ENCODE assay signal across 8 cellular contexts in genomic region chr13:33611016-33611805, GRCh38.
A peak's percentile ranks its signal among the peaks of the same experiment; 100 is the strongest.
DNase-seq lines count a peak whose midpoint lies in the region; ATAC-seq and TF ChIP-seq lines count a peak whose summit lies in the region.

No MANE protein-coding gene starts in this region.

- H3K9ac ChIP-seq in endodermal cell (ENCODE audit: extremely low read depth, low read length, poor library complexity, severe bottlenecking): no peak overlapping the region

- TF ChIP-seq CTCF in AG04450 (IDR thresholded peaks at IDR 0.05; ENCODE audit: low read depth, low read length): no peak
- TF ChIP-seq CTCF in endodermal cell (conservative IDR thresholded peaks at IDR 0.05): no peak

- H3K36me3 Mint-ChIP-seq in endodermal cell (ENCODE audit: low read depth): no peaks in the 10 kb centered on the region
- no peaks in the 10 kb centered on the region for H3K36me3 Mint-ChIP-seq in stimulated activated naive B cell treated with anti-CD40 and anti-IgM and Interleukin-4, amounts not matched to agents 10 μg/mL and 1 μg/mL and 100 μg/mL, for 72 hours

- peaks cover 2% of the 10 kb centered on the region for H3K27me3 Mint-ChIP-seq in endodermal cell (ENCODE audit: insufficient read depth)
- peaks cover 17 to 21% of the 10 kb centered on the region in 2 donors for H3K27me3 Mint-ChIP-seq in stimulated activated naive B cell treated with anti-CD40 and anti-IgM and Interleukin-4, amounts not matched to agents 10 μg/mL and 1 μg/mL and 100 μg/mL, for 72 hours

- H3K4me1 ChIP-seq in endodermal cell (ENCODE audit: control insufficient read depth, insufficient read depth, low read length) (no peaks in the 10 kb centered on the region), muscle layer of duodenum (ENCODE audit: control insufficient read depth in 1 of 2, insufficient read depth in 2 of 2, low read length in 2 of 2) (peaks cover 0 to 48% of the 10 kb centered on the region in 2 donors)

- H3K27me3 ChIP-seq in AG04450 (ENCODE audit: control insufficient read depth, insufficient read depth, low read length) (no peaks in the 10 kb centered on the region), endodermal cell (ENCODE audit: control insufficient read depth, insufficient read depth, low read length, poor library complexity, severe bottlenecking) (no peaks in the 10 kb centered on the region), muscle layer of duodenum (ENCODE audit: low read depth, low read length) (no peaks in the 10 kb centered on the region)

- POLR2A ChIA-PET in AG04450 (lab: Yijun Ruan, JAX): interaction anchor here (0.7 kb wide), 1 partner anchor 31 kb away, joined by 4 read pairs; no protein-coding TSS in a partner anchor

- H3K27ac ChIP-seq in AG04450 (ENCODE audit: low read depth, low read length): peak overlapping the region; percentile 52
- H3K27ac ChIP-seq in endodermal cell (ENCODE audit: low read depth, low read length): peak overlapping the region; percentile 80
- peak overlapping the region; percentile 80 for H3K27ac ChIP-seq in muscle layer of duodenum (ENCODE audit: low read length)

- no peaks in the 10 kb centered on the region for H3K9me3 Mint-ChIP-seq in endodermal cell
- H3K9me3 Mint-ChIP-seq in stimulated activated naive B cell treated with anti-CD40 and anti-IgM and Interleukin-4, amounts not matched to agents 10 μg/mL and 1 μg/mL and 100 μg/mL, for 72 hours: no peaks in the 10 kb centered on the region

- peaks cover 31% of the 10 kb centered on the region for H3K4me1 Mint-ChIP-seq in endodermal cell
- H3K4me1 Mint-ChIP-seq in stimulated activated naive B cell treated with anti-CD40 and anti-IgM and Interleukin-4, amounts not matched to agents 10 μg/mL and 1 μg/mL and 100 μg/mL, for 72 hours: no peaks in the 10 kb centered on the region

- DNase-seq in AG04450 (ENCODE audit: low read depth, low spot score) (peak; percentile 23), NCI-H69 (lab: John Stamatoyannopoulos, UW) (peak; percentile 88), endodermal cell (no peak), NOMO-1 (lab: John Stamatoyannopoulos, UW; ENCODE audit: unreplicated experiment in 2 of 2) (no peak), NCI-H1105 treated with DMSO at 0.1 percent for 48 hours (lab: John Stamatoyannopoulos, UW) (no peak)
- DNase-seq in stimulated activated naive B cell treated with anti-CD40 and anti-IgM and Interleukin-4, amounts not matched to agents 10 μg/mL and 1 μg/mL and 100 μg/mL, for 72 hours: no peak

- H3K36me3 ChIP-seq in endodermal cell (ENCODE audit: control insufficient read depth, insufficient read depth, low read length): no peaks in the 10 kb centered on the region
- H3K36me3 ChIP-seq in muscle layer of duodenum (ENCODE audit: control insufficient read depth in 1 of 2, insufficient read depth in 2 of 2, low read length in 2 of 2): no peaks in the 10 kb centered on the region

- H3K4me3 ChIP-seq in AG04450 (ENCODE audit: low read depth, low read length) (peak overlapping the region; percentile 10; the same call in 1 of the 2 replicates), endodermal cell (ENCODE audit: low read length) (no peak overlapping the region), muscle layer of duodenum (ENCODE audit: low read depth in 1 of 2, low read length in 2 of 2) (peak overlapping the region; percentile 38 to 43)

- 82 to 90% methylated on average over 14 to 19 of the region's 19 CpGs for WGBS in endodermal cell (ENCODE audit: insufficient coverage in 1 of 2, insufficient read length in 1 of 2), 2 experiments

- no peak for ATAC-seq in stimulated activated naive B cell treated with anti-CD40 and anti-IgM and Interleukin-4, amounts not matched to agents 10 μg/mL and 1 μg/mL and 100 μg/mL, for 72 hours (replicated peaks)
- ATAC-seq in HG03439 (IDR thresholded peaks at IDR 0.05; ENCODE audit: unreplicated experiment): no peak

- H3K4me3 Mint-ChIP-seq in endodermal cell: no peak overlapping the region
- H3K4me3 Mint-ChIP-seq in stimulated activated naive B cell treated with anti-CD40 and anti-IgM and Interleukin-4, amounts not matched to agents 10 μg/mL and 1 μg/mL and 100 μg/mL, for 72 hours: no peak overlapping the region

- CTCF ChIA-PET in AG04450 (lab: Charles Lee): no interaction called here

- no peaks in the 10 kb centered on the region; the same call in 1 of the 2 replicates for H3K9me3 ChIP-seq in AG04450 (ENCODE audit: control insufficient read depth, insufficient read depth, low read length)
- H3K9me3 ChIP-seq in endodermal cell (ENCODE audit: control insufficient read depth, low read length): no peaks in the 10 kb centered on the region
- no peaks in the 10 kb centered on the region for H3K9me3 ChIP-seq in muscle layer of duodenum (ENCODE audit: control insufficient read depth in 1 of 2, low read length in 2 of 2)

- no peak overlapping the region for H3K27ac Mint-ChIP-seq in endodermal cell
- H3K27ac Mint-ChIP-seq in stimulated activated naive B cell treated with anti-CD40 and anti-IgM and Interleukin-4, amounts not matched to agents 10 μg/mL and 1 μg/mL and 100 μg/mL, for 72 hours: no peak overlapping the region

Comparison
In these comparisons a context has a peak if more than half of its experiments do, and no peak if none do; other contexts are left out.
1. DNase-seq: peak in AG04450 (single experiment) and NCI-H69 (single experiment); none in endodermal cell (single experiment), stimulated activated naive B cell treated with anti-CD40 and anti-IgM and Interleukin-4, amounts not matched to agents 10 μg/mL and 1 μg/mL and 100 μg/mL, for 72 hours (single experiment), NOMO-1 (0 of 2) and NCI-H1105 treated with DMSO at 0.1 percent for 48 hours (single experiment).
2. Peak in every context shown above with its lines, with median percentiles within 50 percentile points of each other: H3K27ac ChIP-seq.